ENCODE assay signal across 32 cellular contexts in genomic region chr20:13250242-13250641, GRCh38. TPM values are rescaled to one million over a fixed set of nuclear protein-coding genes. Genes with fewer than 3 reads are reported as not detected.
"Had no signal": no experiment of that assay in that cellular context is flagged by ENCODE, and none has a peak within 500 bp of the region (broad histone marks: within the 10 kb centered on the region; RNA-seq: fewer than 3 reads in every experiment).

No MANE protein-coding gene starts in this region.

- H3K27ac Mint-ChIP-seq: activated B cell treated with CpG ODN at 0.5 μM for 24 hours; activated CD4-positive, alpha-beta memory T cell treated with anti-CD3 and anti-CD28 coated beads for 36 hours; activated naive CD4-positive, alpha-beta T cell treated with anti-CD3 and anti-CD28 coated beads, Interleukin-2, amount 50 U/mL, for 72 hours; activated naive CD8-positive, alpha-beta T cell treated with anti-CD3 and anti-CD28 coated beads, Interleukin-2, amount 50 U/mL, for 24 hours; brain; T-helper 1 cell treated with Interleukin-12 subunit alpha and Interleukin-12 subunit beta and Interleukin-4 antibody, amounts not matched to agents 30 μg/mL and 1 μg/mL, for 36 hours had no signal

- H3K4me1 Mint-ChIP-seq: brain had no signal

- H3K9ac ChIP-seq: SK-N-SH had no signal

- H3K27ac ChIP-seq: ascending aorta, cardiac muscle cell had no signal

- DNase-seq: activated B cell treated with CpG ODN at 0.5 μM for 24 hours; activated CD4-positive, alpha-beta memory T cell treated with anti-CD3 and anti-CD28 coated beads for 36 hours; activated CD4-positive, alpha-beta T cell treated with anti-CD3 and anti-CD28 coated beads, Interleukin-2, amount 10 ng/mL, durations not matched to agents 7 days and 5 days; activated CD8-positive, alpha-beta memory T cell treated with anti-CD3 and anti-CD28 coated beads for 24 hours; activated effector memory CD4-positive, alpha-beta T cell treated with anti-CD3 and anti-CD28 coated beads, Interleukin-2, amount 50 U/mL, for 16 hours; activated naive CD4-positive, alpha-beta T cell treated with Interleukin-2 at 50 U/mL for 16 hours; activated naive CD8-positive, alpha-beta T cell treated with anti-CD3 and anti-CD28 coated beads, Interleukin-2, amount 50 U/mL, for 24 hours; activated T-cell treated with anti-CD3 and anti-CD28 coated beads, Interleukin-2, amount 50 U/mL, for 4 hours; amniotic stem cell; Kasumi-1; KBM-7; NCI-H1048; NCI-H146; NCI-H187 treated with DMSO at 0.1 percent for 48 hours; NCI-H2171 treated with DMSO at 0.1 percent for 48 hours; NCI-H226; NCI-H526; NCI-H82; RPMI8226; SK-N-SH; SW 1271; T-helper 9 cell had no signal

- H3K36me3 ChIP-seq: ascending aorta, cardiac muscle cell had no signal

- H3K9me3 Mint-ChIP-seq: activated B cell treated with CpG ODN at 0.5 μM for 24 hours; activated CD4-positive, alpha-beta memory T cell treated with anti-CD3 and anti-CD28 coated beads for 36 hours; activated naive CD8-positive, alpha-beta T cell treated with anti-CD3 and anti-CD28 coated beads, Interleukin-2, amount 50 U/mL, for 24 hours; activated T-cell treated with anti-CD3 and anti-CD28 coated beads, Interleukin-2, amount 50 U/mL, for 4 hours; brain; T-helper 1 cell treated with Interleukin-12 subunit alpha and Interleukin-12 subunit beta and Interleukin-4 antibody, amounts not matched to agents 30 μg/mL and 1 μg/mL, for 36 hours had no signal

- H3K4me2 ChIP-seq: SK-N-SH had no signal

- FAIRE-seq: TTC549 had no signal

- H3K4me3 ChIP-seq: ascending aorta, cardiac muscle cell had no signal

- H3K4me3 Mint-ChIP-seq: activated B cell treated with CpG ODN at 0.5 μM for 24 hours; activated CD4-positive, alpha-beta memory T cell treated with anti-CD3 and anti-CD28 coated beads for 36 hours; activated CD4-positive, alpha-beta T cell treated with anti-CD3 and anti-CD28 coated beads, Interleukin-2, amount 10 ng/mL, durations not matched to agents 7 days and 5 days; activated naive CD8-positive, alpha-beta T cell treated with anti-CD3 and anti-CD28 coated beads, Interleukin-2, amount 50 U/mL, for 24 hours; activated T-cell treated with anti-CD3 and anti-CD28 coated beads, Interleukin-2, amount 50 U/mL, for 4 hours; T-helper 1 cell treated with Interleukin-12 subunit alpha and Interleukin-12 subunit beta and Interleukin-4 antibody, amounts not matched to agents 30 μg/mL and 1 μg/mL, for 36 hours had no signal

- H3K27me3 ChIP-seq: ascending aorta, cardiac muscle cell had no signal

- H3K36me3 Mint-ChIP-seq: activated CD4-positive, alpha-beta memory T cell treated with anti-CD3 and anti-CD28 coated beads for 36 hours; brain had no signal

- H3K4me1 ChIP-seq: ascending aorta had no signal

- H3K9me3 ChIP-seq: ascending aorta, SK-N-SH had no signal

- ATAC-seq: activated naive CD4-positive, alpha-beta T cell treated with anti-CD3 and anti-CD28 coated beads, Interleukin-2, amount 50 U/mL, for 72 hours; activated naive CD8-positive, alpha-beta T cell treated with anti-CD3 and anti-CD28 coated beads, Interleukin-2, amount 50 U/mL, for 24 hours; activated T-cell treated with anti-CD3 and anti-CD28 coated beads, Interleukin-2, amount 50 U/mL, for 4 hours; Panc1; Right ventricle myocardium inferior had no signal

- H3K27me3 Mint-ChIP-seq: activated B cell treated with CpG ODN at 0.5 μM for 24 hours; activated CD4-positive, alpha-beta memory T cell treated with anti-CD3 and anti-CD28 coated beads for 36 hours; activated CD4-positive, alpha-beta T cell treated with anti-CD3 and anti-CD28 coated beads, Interleukin-2, amount 10 ng/mL, durations not matched to agents 7 days and 5 days had no signal

RNA-seq across cellular contexts. Expression of gene ISM1, which starts 29.2 kb away (rescaled TPM):
- total RNA-seq: activated B cell treated with CpG ODN at 0.5 μM for 24 hours, NCI-H460, OCI-LY7 had no signal
- polyA plus RNA-seq: SK-N-SH had no signal
